ENCODE assay signal across 2 cellular contexts in the genomic region with DNA sequence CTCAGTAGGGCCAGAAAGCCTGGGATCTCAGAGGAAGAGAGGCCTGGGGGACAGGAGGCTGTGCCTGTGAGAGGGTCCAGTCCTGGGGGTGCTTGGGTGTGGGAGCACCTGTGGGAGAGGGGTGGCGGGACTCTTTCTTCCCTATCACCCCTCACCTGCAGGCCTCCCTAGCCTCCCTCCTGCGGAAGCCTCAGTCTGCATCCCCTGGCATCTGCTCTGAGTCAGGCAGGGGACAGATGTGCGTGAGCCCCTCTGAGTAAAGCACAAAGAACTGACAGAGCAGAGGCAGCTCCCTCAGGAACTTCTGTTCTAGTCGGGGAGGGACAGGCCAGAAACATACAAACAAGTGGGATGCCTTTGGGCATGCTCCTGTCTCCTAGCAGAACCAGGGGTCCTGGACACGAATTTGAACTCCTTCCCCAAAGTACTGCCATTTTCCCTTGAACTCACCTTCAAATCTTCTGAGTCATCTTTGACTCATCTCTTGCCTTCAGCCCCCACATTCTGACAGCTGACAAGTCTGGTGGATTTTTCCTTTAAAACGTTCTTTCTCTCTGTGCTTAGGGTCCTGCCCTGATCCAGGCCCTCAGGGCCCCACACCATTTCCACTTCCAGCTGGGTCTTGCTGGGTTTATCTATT.
TF ChIP-seq lines count a peak whose summit lies in the region.

No MANE protein-coding gene starts in this region.

TF ChIP-seq in HCT116, 20 proteins besides CTCF, POLR2A, EP300 and RAD21:
- TF ChIP-seq EZH2 (IDR thresholded peaks at IDR 0.05) (no peak), FOSL1 (IDR thresholded peaks at IDR 0.05; ENCODE audit: low read depth) (peak; percentile 63), POLR2AphosphoS5 (IDR thresholded peaks at IDR 0.05; ENCODE audit: low read depth, low read length) (no peak), EGR1 (IDR thresholded peaks at IDR 0.05; ENCODE audit: low read depth) (peak; percentile 59), JUND (IDR thresholded peaks at IDR 0.05) (peak; percentile 39)

TF ChIP-seq in GM12878, 131 proteins besides CTCF, POLR2A, EP300 and RAD21:
- TF ChIP-seq, protein P1, sequence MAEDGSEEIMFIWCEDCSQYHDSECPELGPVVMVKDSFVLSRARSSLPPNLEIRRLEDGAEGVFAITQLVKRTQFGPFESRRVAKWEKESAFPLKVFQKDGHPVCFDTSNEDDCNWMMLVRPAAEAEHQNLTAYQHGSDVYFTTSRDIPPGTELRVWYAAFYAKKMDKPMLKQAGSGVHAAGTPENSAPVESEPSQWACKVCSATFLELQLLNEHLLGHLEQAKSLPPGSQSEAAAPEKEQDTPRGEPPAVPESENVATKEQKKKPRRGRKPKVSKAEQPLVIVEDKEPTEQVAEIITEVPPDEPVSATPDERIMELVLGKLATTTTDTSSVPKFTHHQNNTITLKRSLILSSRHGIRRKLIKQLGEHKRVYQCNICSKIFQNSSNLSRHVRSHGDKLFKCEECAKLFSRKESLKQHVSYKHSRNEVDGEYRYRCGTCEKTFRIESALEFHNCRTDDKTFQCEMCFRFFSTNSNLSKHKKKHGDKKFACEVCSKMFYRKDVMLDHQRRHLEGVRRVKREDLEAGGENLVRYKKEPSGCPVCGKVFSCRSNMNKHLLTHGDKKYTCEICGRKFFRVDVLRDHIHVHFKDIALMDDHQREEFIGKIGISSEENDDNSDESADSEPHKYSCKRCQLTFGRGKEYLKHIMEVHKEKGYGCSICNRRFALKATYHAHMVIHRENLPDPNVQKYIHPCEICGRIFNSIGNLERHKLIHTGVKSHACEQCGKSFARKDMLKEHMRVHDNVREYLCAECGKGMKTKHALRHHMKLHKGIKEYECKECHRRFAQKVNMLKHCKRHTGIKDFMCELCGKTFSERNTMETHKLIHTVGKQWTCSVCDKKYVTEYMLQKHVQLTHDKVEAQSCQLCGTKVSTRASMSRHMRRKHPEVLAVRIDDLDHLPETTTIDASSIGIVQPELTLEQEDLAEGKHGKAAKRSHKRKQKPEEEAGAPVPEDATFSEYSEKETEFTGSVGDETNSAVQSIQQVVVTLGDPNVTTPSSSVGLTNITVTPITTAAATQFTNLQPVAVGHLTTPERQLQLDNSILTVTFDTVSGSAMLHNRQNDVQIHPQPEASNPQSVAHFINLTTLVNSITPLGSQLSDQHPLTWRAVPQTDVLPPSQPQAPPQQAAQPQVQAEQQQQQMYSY (CRISPR knock-in tag; IDR thresholded peaks at IDR 0.05), result no peak
- TF ChIP-seq IRF4 (IDR thresholded peaks at IDR 0.05; ENCODE audit: low read depth, low read length) (peak; percentile 22; the same call in 1 of the 2 replicates), YY1 (IDR thresholded peaks at IDR 0.05; ENCODE audit: low read depth, low read length) (0 out of 2 replicates have a peak, but pooled peaks have one; percentile 33), EED (IDR thresholded peaks at IDR 0.05; ENCODE audit: low read depth) (peak; percentile 12; the same call in 1 of the 2 replicates), PKNOX1 (IDR thresholded peaks at IDR 0.05) (no peak), JUNB (IDR thresholded peaks at IDR 0.05) (peak; percentile 85), CREM (IDR thresholded peaks at IDR 0.05; ENCODE audit: low read depth) (0 out of 2 replicates have a peak, but pooled peaks have one; percentile 10), EGR1 (IDR thresholded peaks at IDR 0.05; ENCODE audit: borderline replicate concordance in 1 of 2, low read depth in 2 of 2, low read length in 2 of 2) (peak in 1 of 2 experiments; percentile 49; a peak in 1 of 3 replicates)
- TF ChIP-seq, protein P2, sequence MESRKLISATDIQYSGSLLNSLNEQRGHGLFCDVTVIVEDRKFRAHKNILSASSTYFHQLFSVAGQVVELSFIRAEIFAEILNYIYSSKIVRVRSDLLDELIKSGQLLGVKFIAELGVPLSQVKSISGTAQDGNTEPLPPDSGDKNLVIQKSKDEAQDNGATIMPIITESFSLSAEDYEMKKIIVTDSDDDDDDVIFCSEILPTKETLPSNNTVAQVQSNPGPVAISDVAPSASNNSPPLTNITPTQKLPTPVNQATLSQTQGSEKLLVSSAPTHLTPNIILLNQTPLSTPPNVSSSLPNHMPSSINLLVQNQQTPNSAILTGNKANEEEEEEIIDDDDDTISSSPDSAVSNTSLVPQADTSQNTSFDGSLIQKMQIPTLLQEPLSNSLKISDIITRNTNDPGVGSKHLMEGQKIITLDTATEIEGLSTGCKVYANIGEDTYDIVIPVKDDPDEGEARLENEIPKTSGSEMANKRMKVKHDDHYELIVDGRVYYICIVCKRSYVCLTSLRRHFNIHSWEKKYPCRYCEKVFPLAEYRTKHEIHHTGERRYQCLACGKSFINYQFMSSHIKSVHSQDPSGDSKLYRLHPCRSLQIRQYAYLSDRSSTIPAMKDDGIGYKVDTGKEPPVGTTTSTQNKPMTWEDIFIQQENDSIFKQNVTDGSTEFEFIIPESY (IDR thresholded peaks at IDR 0.05), result no peak
TF ChIP-seq in GM12878: peak in this region for 6.
